ENCODE assay signal across 19 cellular contexts in genomic region chr17:2961446-2961845, GRCh38.
DNase-seq lines count a peak whose midpoint lies in the region; ATAC-seq and TF ChIP-seq lines count a peak whose summit lies in the region.
"Had no signal": no experiment of that assay in that cellular context is flagged by ENCODE, and none has a peak within 500 bp of the region (broad histone marks: within the 10 kb centered on the region; RNA-seq: fewer than 3 reads in every experiment).

No MANE protein-coding gene starts in this region.

- H3K79me1 ChIP-seq in H9 (ENCODE audit: insufficient read depth, low read depth, low read length, poor library complexity, severe bottlenecking): no peaks in the 10 kb centered on the region

- no peak overlapping the region for H2BK120ac ChIP-seq in H9 (ENCODE audit: low read depth, low read length, poor library complexity, severe bottlenecking)

- H4K20me1 ChIP-seq in H9 (ENCODE audit: control insufficient read depth, insufficient read depth, insufficient read length): no peaks in the 10 kb centered on the region

- H3K4me1 ChIP-seq in H9 (ENCODE audit: insufficient read depth, low read length) (no peaks in the 10 kb centered on the region), SJSA1 (replicated peaks) (peaks cover 66% of the 10 kb centered on the region), transverse colon (peaks cover 4 to 42% (median 22%) of the 10 kb centered on the region in 4 donors)

- H2BK15ac ChIP-seq in H9 (ENCODE audit: low read depth, low read length): no peak overlapping the region

- no peak overlapping the region for H3K27ac ChIP-seq in H9 (ENCODE audit: insufficient read length, low read depth, low read length)
- peak overlapping the region; percentile 85; the same call in 1 of the 2 replicates for H3K27ac ChIP-seq in SJSA1
- peak overlapping the region; percentile 69 to 83 (median 77) for H3K27ac ChIP-seq in transverse colon

- H3K23me2 ChIP-seq in H9 (ENCODE audit: insufficient read length, low read depth, low read length, poor library complexity, severe bottlenecking): no peaks in the 10 kb centered on the region

- TF ChIP-seq POLR2A in transverse colon (IDR thresholded peaks at IDR 0.05): no peak

- no peak overlapping the region for H3K4me3 Mint-ChIP-seq in H9
- H3K4me3 Mint-ChIP-seq: CD4-positive, CD25-positive, alpha-beta regulatory T cell; HFFc6 had no signal

- H3K4me2 ChIP-seq in H9 (ENCODE audit: insufficient read depth, insufficient read length, low read length): no peak overlapping the region

- H2BK20ac ChIP-seq in H9 (ENCODE audit: low read depth, low read length, poor library complexity, severe bottlenecking): no peak overlapping the region

- no peaks in the 10 kb centered on the region for H3K36me3 ChIP-seq in SJSA1
- no peaks in the 10 kb centered on the region for H3K36me3 ChIP-seq in transverse colon
- H3K36me3 ChIP-seq: MG63 had no signal

- H3K14ac ChIP-seq in H9 (ENCODE audit: insufficient read depth, low read length): no peak overlapping the region

- H3K18ac ChIP-seq in H9 (ENCODE audit: insufficient read length, low read depth, low read length): no peak overlapping the region

- H2AFZ ChIP-seq in H9 (ENCODE audit: low read length): no peak overlapping the region

- WGBS in H9 (ENCODE audit: extremely low coverage, insufficient read length, low lambda C conversion rate): no CpG with 5 or more reads among the region's 8 CpGs
- 93 to 97% methylated on average over 4 to 8 of the region's 8 CpGs for WGBS in transverse colon (ENCODE audit: low coverage in 1 of 2), 2 donors

- TF ChIP-seq EP300 in transverse colon (IDR thresholded peaks at IDR 0.05; ENCODE audit: low read depth): no peak

- no peak overlapping the region for H4K5ac ChIP-seq in H9 (ENCODE audit: insufficient read length, low read depth, low read length)

- H3K27ac Mint-ChIP-seq in H9: peak overlapping the region in 1 of 3 experiments; percentile 79; a peak in 1 of 7 replicates
- H3K27ac Mint-ChIP-seq: CD4-positive, CD25-positive, alpha-beta regulatory T cell had no signal

- H3K9me3 ChIP-seq in H9 (ENCODE audit: control insufficient read depth, low read depth, low read length): no peaks in the 10 kb centered on the region
- no peaks in the 10 kb centered on the region for H3K9me3 ChIP-seq in SJSA1 (replicated peaks)
- H3K9me3 ChIP-seq in transverse colon: no peaks in the 10 kb centered on the region
- H3K9me3 ChIP-seq: BE2C, MG63 had no signal

- H2AK5ac ChIP-seq in H9 (ENCODE audit: insufficient read length, low read length): no peak overlapping the region

- H3K36me3 Mint-ChIP-seq in H9 (ENCODE audit: insufficient read depth in 1 of 3, low read depth in 3 of 3): peaks cover 0 to 17% (median 0%) of the 10 kb centered on the region in 3 experiments; a peak in 3 of 7 replicates

- no peak overlapping the region for H2BK5ac ChIP-seq in H9 (ENCODE audit: insufficient read length, low read length)

- H3K9me3 Mint-ChIP-seq in H9: no peaks in the 10 kb centered on the region; a peak in 1 of 5 replicates
- H3K9me3 Mint-ChIP-seq: HFFc6 had no signal

- peak; percentile 13 for DNase-seq in H9
- no peak for DNase-seq in SJSA1 (ENCODE audit: low read depth in 1 of 2, low spot score in 2 of 2)
- DNase-seq in islet precursor cell: peak; percentile 73
- no peak for DNase-seq in transverse colon
- no peak for DNase-seq in left lobe of liver (ENCODE audit: low spot score)
- DNase-seq in activated effector memory CD4-positive, alpha-beta T cell treated with Interleukin-2 at 50 U/mL for 16 hours: no peak
- no peak for DNase-seq in kidney tubule cell (ENCODE audit: low spot score)
- DNase-seq: CD4-positive, CD25-positive, alpha-beta regulatory T cell; HFFc6; Kasumi-1; MG63; NCI-H1048; NCI-H1436 treated with DMSO at 0.1 percent for 48 hours; NCI-H1930; NCI-H2227 treated with DMSO at 0.1 percent for 48 hours; NCI-H510A; NK-92 treated with Interleukin-12 subunit alpha and Interleukin-12 subunit beta, amount 100 ng/mL, for 24 hours had no signal

- H3K4me3 ChIP-seq in SJSA1 (no peak overlapping the region), transverse colon (no peak overlapping the region)
- H3K4me3 ChIP-seq: MG63 had no signal

- in situ Hi-C loops in transverse colon (cut with MboI; ENCODE audit: low pct_ligation_motif_present in 1 of 4, low pct_unique_long_range_greater_than_20kb in 1 of 4, low sequenced_read_pairs in 3 of 4): no loop called here

- H3K27me3 ChIP-seq in H9 (ENCODE audit: insufficient read depth, low read length) (no peaks in the 10 kb centered on the region), SJSA1 (replicated peaks) (no peaks in the 10 kb centered on the region), transverse colon (no peaks in the 10 kb centered on the region)
- H3K27me3 ChIP-seq: BE2C, MG63 had no signal

- no peak overlapping the region for H4K91ac ChIP-seq in H9 (ENCODE audit: insufficient read length, low read depth, low read length)

- H3K79me2 ChIP-seq in H9 (ENCODE audit: insufficient read depth, low read length): 0 out of 2 replicates have a peak, but pooled peaks cover 3% of the 10 kb centered on the region

- H3K56ac ChIP-seq in H9 (ENCODE audit: insufficient read length, low read depth, low read length): no peak overlapping the region

- H4K8ac ChIP-seq in H9 (replicated peaks; ENCODE audit: insufficient read length, low read depth, low read length): no peak overlapping the region

- intact Hi-C loops in transverse colon (cut with DNase I; ENCODE audit: low total_unique reads): no loop called here

- no peak overlapping the region for H3K9ac ChIP-seq in H9 (ENCODE audit: extremely low read depth, insufficient read length, low read length)

- H3K23ac ChIP-seq in H9 (ENCODE audit: insufficient read length, low read depth, low read length): no peak overlapping the region

- H3K27me3 Mint-ChIP-seq in H9 (ENCODE audit: low read depth): no peaks in the 10 kb centered on the region
- H3K27me3 Mint-ChIP-seq: CD4-positive, CD25-positive, alpha-beta regulatory T cell had no signal

- no peak overlapping the region for H3T11ph ChIP-seq in H9 (ENCODE audit: low read length)

- H2BK12ac ChIP-seq in H9 (ENCODE audit: insufficient read length, low read depth, low read length): no peak overlapping the region

- H3K4me1 Mint-ChIP-seq in H9: peaks cover 33 to 45% of the 10 kb centered on the region in 2 experiments

- ATAC-seq in left lobe of liver: no peak
- ATAC-seq: Right ventricle myocardium inferior had no signal

- TF ChIP-seq CTCF in H9 (conservative IDR thresholded peaks at IDR 0.05) (no peak), transverse colon (IDR thresholded peaks at IDR 0.05) (no peak)

- no peak overlapping the region for H3K4ac ChIP-seq in H9 (ENCODE audit: low read depth, low read length)

Comparison
In these comparisons a context has a peak if more than half of its experiments do, and no peak if none do; other contexts are left out.
1. DNase-seq: peak in H9 (single experiment) and islet precursor cell (single experiment); none in SJSA1 (0 of 2), transverse colon (single experiment), left lobe of liver (single experiment), activated effector memory CD4-positive, alpha-beta T cell treated with Interleukin-2 at 50 U/mL for 16 hours (single experiment) and kidney tubule cell (single experiment).